18 cellular contexts compared by ENCODE assay signal in genomic region chr10:96236876-96237275, GRCh38. TPM values are rescaled to one million over a fixed set of nuclear protein-coding genes. Genes with fewer than 3 reads are reported as not detected.
DNase-seq lines count a peak whose midpoint lies in the region; ATAC-seq, FAIRE-seq and TF ChIP-seq lines count a peak whose summit lies in the region.
"Had no signal": no experiment of that assay in that cellular context is flagged by ENCODE, and none has a peak within 500 bp of the region (broad histone marks: within the 10 kb centered on the region; RNA-seq: fewer than 3 reads in every experiment).

No MANE protein-coding gene starts in this region.

- RAD21 ChIA-PET in GM12878 (lab: Charles Lee; ENCODE audit: unreplicated experiment), result interaction anchor here (1.5 to 14.2 kb wide), 2 partner anchors 24 to 57 kb away, joined by 3 to 428 read pairs; no protein-coding TSS in a partner anchor

- peak overlapping the region in 5 of 11 experiments; percentile 36 to 71 (median 63); a peak in 8 of 22 replicates for H3K9ac ChIP-seq in BLaER1 treated with 17β-estradiol and CSF1 and Interleukin-3, amounts not matched to agents 10 nM and 100 nM
- no peak overlapping the region for H3K9ac ChIP-seq in GM12878 (ENCODE audit: control insufficient read depth, insufficient read depth, low read length)
- no peak overlapping the region for H3K9ac ChIP-seq in trophoblast cell (ENCODE audit: low read length)

- CTCF ChIA-PET in GM12878 (lab: Yijun Ruan, JAX), result interaction anchor here (0.8 to 23.4 kb wide), 3 partner anchors 12 to 58 kb away, joined by 3 to 790 read pairs (median 219); partner anchors contain the start of gene BLNK
- CTCF ChIA-PET in activated CD4-positive, alpha-beta memory T cell treated with anti-CD3 and anti-CD28 coated beads, Interleukin-2, amount 10 ng/mL, durations not matched to agents 7 days and 5 days (lab: Charles Lee), result interaction anchor here (2.7 kb wide), 1 partner anchor 7 kb away, joined by 12 read pairs; no protein-coding TSS in a partner anchor

- no peak overlapping the region for H4K8ac ChIP-seq in trophoblast cell (ENCODE audit: low read depth, low read length)

- H3K23ac ChIP-seq in trophoblast cell (ENCODE audit: low read length), result no peak overlapping the region

- H3K27ac ChIP-seq in BLaER1 treated with 17β-estradiol and CSF1 and Interleukin-3, amounts not matched to agents 10 nM and 100 nM, result peak overlapping the region in 8 of 11 experiments; percentile 19 to 84 (median 71); a peak in 14 of 22 replicates
- H3K27ac ChIP-seq in GM12878 (ENCODE audit: control insufficient read depth, insufficient read depth) (no peak overlapping the region), trophoblast cell (ENCODE audit: low read depth, low read length) (no peak overlapping the region), foreskin keratinocyte (no peak overlapping the region), Peyer's patch (no peak overlapping the region)

- H3K4ac ChIP-seq in trophoblast cell (ENCODE audit: low read depth, low read length), result no peak overlapping the region

- no peak for TF ChIP-seq EP300 in GM12878 (IDR thresholded peaks at IDR 0.05; ENCODE audit: borderline replicate concordance in 1 of 2, control insufficient read depth in 1 of 2, low read depth in 2 of 2, low read length in 2 of 2)

- peaks cover 17% of the 10 kb centered on the region for H3K27me3 Mint-ChIP-seq in activated CD4-positive, alpha-beta memory T cell treated with anti-CD3 and anti-CD28 coated beads, Interleukin-2, amount 10 ng/mL, durations not matched to agents 7 days and 5 days

- no peak overlapping the region for H3K27ac Mint-ChIP-seq in activated CD4-positive, alpha-beta memory T cell treated with anti-CD3 and anti-CD28 coated beads, Interleukin-2, amount 10 ng/mL, durations not matched to agents 7 days and 5 days
- H3K27ac Mint-ChIP-seq: CD8-positive, alpha-beta T cell; GM23338 had no signal

- H2BK5ac ChIP-seq in trophoblast cell (ENCODE audit: low read depth, low read length, poor library complexity), result no peak overlapping the region

- no peak overlapping the region for H3K4me3 Mint-ChIP-seq in activated CD4-positive, alpha-beta memory T cell treated with anti-CD3 and anti-CD28 coated beads, Interleukin-2, amount 10 ng/mL, durations not matched to agents 7 days and 5 days
- H3K4me3 Mint-ChIP-seq: CD8-positive, alpha-beta T cell; GM23338 had no signal

- no peak overlapping the region for H2BK12ac ChIP-seq in trophoblast cell (ENCODE audit: low read length)

- H3K4me1 ChIP-seq in BLaER1 treated with 17β-estradiol and CSF1 and Interleukin-3, amounts not matched to agents 10 nM and 100 nM, result peaks cover 54 to 100% (median 100%) of the 10 kb centered on the region in 10 experiments
- H3K4me1 ChIP-seq in GM12878 (ENCODE audit: control insufficient read depth, insufficient read depth, low read length), result peaks cover 37% of the 10 kb centered on the region
- H3K4me1 ChIP-seq in trophoblast cell (ENCODE audit: control insufficient read depth in 1 of 2, insufficient read depth in 2 of 2, low read length in 2 of 2), result no peaks in the 10 kb centered on the region
- H3K4me1 ChIP-seq in foreskin keratinocyte, result no peaks in the 10 kb centered on the region
- peaks cover 0 to 3% (median 0%) of the 10 kb centered on the region in 4 donors for H3K4me1 ChIP-seq in Peyer's patch

- TF ChIP-seq RAD21 in GM12878 (IDR thresholded peaks at IDR 0.05; ENCODE audit: insufficient read depth, low read depth, low read length), result no peak

- no peak overlapping the region for H3K14ac ChIP-seq in trophoblast cell (ENCODE audit: low read length)

- H3K4me1 Mint-ChIP-seq in activated CD4-positive, alpha-beta memory T cell treated with anti-CD3 and anti-CD28 coated beads, Interleukin-2, amount 10 ng/mL, durations not matched to agents 7 days and 5 days, result no peaks in the 10 kb centered on the region
- H3K4me1 Mint-ChIP-seq: GM23338 had no signal

- H2BK120ac ChIP-seq in trophoblast cell (ENCODE audit: insufficient read depth, low read length, poor library complexity), result no peak overlapping the region

- no peaks in the 10 kb centered on the region for H3K79me1 ChIP-seq in trophoblast cell (ENCODE audit: low read length)

- no peak for FAIRE-seq in GM12878 (lab: Jason Lieb, UNC)
- FAIRE-seq: D721Med had no signal

- TF ChIP-seq POLR2A in GM12878 (IDR thresholded peaks at IDR 0.05; ENCODE audit: low read depth, low read length), result no peak
- no peak for TF ChIP-seq POLR2A in Peyer's patch (IDR thresholded peaks at IDR 0.05)

- H3K4me2 ChIP-seq in BLaER1 treated with 17β-estradiol and CSF1 and Interleukin-3, amounts not matched to agents 10 nM and 100 nM, result peak overlapping the region; percentile 78 to 92 (median 88)
- H3K4me2 ChIP-seq in GM12878 (ENCODE audit: control insufficient read depth, insufficient read depth), result 0 out of 2 replicates have a peak overlapping the region, but pooled peaks have one; percentile 13
- no peak overlapping the region for H3K4me2 ChIP-seq in trophoblast cell (ENCODE audit: low read length)
- H3K4me2 ChIP-seq: GM23338 had no signal

- H3K36me3 Mint-ChIP-seq in activated CD4-positive, alpha-beta memory T cell treated with anti-CD3 and anti-CD28 coated beads, Interleukin-2, amount 10 ng/mL, durations not matched to agents 7 days and 5 days (ENCODE audit: low read depth), result no peaks in the 10 kb centered on the region
- H3K36me3 Mint-ChIP-seq: CD8-positive, alpha-beta T cell had no signal

- no peak for TF ChIP-seq CTCF in GM12878 (IDR thresholded peaks at IDR 0.05 in 2 of 3, conservative IDR thresholded peaks at IDR 0.05 in 1 of 3; ENCODE audit: control insufficient read depth in 2 of 3, extremely low read depth in 1 of 3, insufficient read depth in 1 of 3, low read depth in 3 of 3, low read length in 3 of 3)
- no peak for TF ChIP-seq CTCF in foreskin keratinocyte (conservative IDR thresholded peaks at IDR 0.05)
- no peak for TF ChIP-seq CTCF in Peyer's patch (IDR thresholded peaks at IDR 0.05)

- BruUV-seq in GM12878 (replicated peaks; lab: Mats Ljungman, UMichigan), result no TSS peak

- in situ Hi-C loops in GM12878 (cut with MboI), result no loop called here

- no peak for ATAC-seq in GM12878
- no peak for ATAC-seq in foreskin keratinocyte
- ATAC-seq in HG02938 (IDR thresholded peaks at IDR 0.05; ENCODE audit: unreplicated experiment), result no peak
- ATAC-seq: CD8-positive, alpha-beta T cell; GM23338 had no signal

- POLR2A ChIA-PET in GM12878 (lab: Charles Lee), result interaction anchor here (0.6 to 4.4 kb wide), 4 partner anchors 7 to 660 kb away, joined by 3 to 21 read pairs (median 9); no protein-coding TSS in a partner anchor
- POLR2A ChIA-PET in activated CD4-positive, alpha-beta memory T cell treated with anti-CD3 and anti-CD28 coated beads, Interleukin-2, amount 10 ng/mL, durations not matched to agents 7 days and 5 days (lab: Charles Lee), result no interaction called here

- H3K9me3 ChIP-seq in BLaER1 treated with 17β-estradiol and CSF1 and Interleukin-3, amounts not matched to agents 10 nM and 100 nM (replicated peaks in 1 of 11), result no peaks in the 10 kb centered on the region
- H3K9me3 ChIP-seq in GM12878 (replicated peaks; ENCODE audit: control insufficient read depth, insufficient read depth, low read length) (no peaks in the 10 kb centered on the region), trophoblast cell (ENCODE audit: insufficient read depth, low read depth, low read length) (peaks cover 2% of the 10 kb centered on the region), Peyer's patch (no peaks in the 10 kb centered on the region)

- DNase-seq in GM12878 (ENCODE audit: low read depth, low spot score) (no peak), trophoblast cell (peak; percentile 20 to 79), foreskin keratinocyte (no peak), Peyer's patch (no peak)
- no peak for DNase-seq in activated CD4-positive, alpha-beta memory T cell treated with anti-CD3 and anti-CD28 coated beads, Interleukin-2, amount 10 ng/mL, durations not matched to agents 7 days and 5 days
- DNase-seq: ACHN; CD8-positive, alpha-beta T cell; COR-L47; DMS153; DMS79 treated with DMSO at 0.1 percent for 48 hours; H7; IMR-90; KG1 had no signal

- H3K27me3 ChIP-seq in BLaER1 treated with 17β-estradiol and CSF1 and Interleukin-3, amounts not matched to agents 10 nM and 100 nM, result no peaks in the 10 kb centered on the region
- H3K27me3 ChIP-seq in GM12878 (replicated peaks in 1 of 2; ENCODE audit: control insufficient read depth in 2 of 2, insufficient read depth in 2 of 2, low read length in 1 of 2) (no peaks in the 10 kb centered on the region), trophoblast cell (ENCODE audit: insufficient read depth, low read length) (no peaks in the 10 kb centered on the region), foreskin keratinocyte (no peaks in the 10 kb centered on the region), Peyer's patch (no peaks in the 10 kb centered on the region)

- SMC1A ChIA-PET in GM12878 (lab: Charles Lee; ENCODE audit: uncharacterized antibody, unreplicated experiment), result interaction anchor here (1.0 to 3.0 kb wide), 5 partner anchors 30 to 65 kb away, joined by 3 to 34 read pairs (median 4); no protein-coding TSS in a partner anchor

- no peak overlapping the region for H2AK5ac ChIP-seq in trophoblast cell (ENCODE audit: low read length)

- H2AFZ ChIP-seq in GM12878 (ENCODE audit: control insufficient read depth, low read depth, low read length) (no peak overlapping the region), trophoblast cell (ENCODE audit: insufficient read depth, low read length, poor library complexity) (no peak overlapping the region)
- H2AFZ ChIP-seq: GM23338 had no signal

- H3K4me3 ChIP-seq in BLaER1 treated with 17β-estradiol and CSF1 and Interleukin-3, amounts not matched to agents 10 nM and 100 nM, result 0 out of 20 replicates have a peak overlapping the region, but pooled peaks of 1 of the 10 experiments have one; percentile 34
- H3K4me3 ChIP-seq in GM12878, result no peak overlapping the region
- no peak overlapping the region for H3K4me3 ChIP-seq in trophoblast cell (ENCODE audit: low read depth, low read length)
- H3K4me3 ChIP-seq in Peyer's patch, result no peak overlapping the region
- H3K4me3 ChIP-seq: GM23338 had no signal

- peaks cover 0 to 67% (median 0%) of the 10 kb centered on the region in 11 experiments; a peak in 7 of 22 replicates for H3K36me3 ChIP-seq in BLaER1 treated with 17β-estradiol and CSF1 and Interleukin-3, amounts not matched to agents 10 nM and 100 nM
- H3K36me3 ChIP-seq in GM12878 (ENCODE audit: control insufficient read depth in 2 of 2, insufficient read depth in 2 of 2, low read length in 1 of 2) (peaks cover 39 to 66% of the 10 kb centered on the region in 2 experiments), trophoblast cell (ENCODE audit: control insufficient read depth in 1 of 2, insufficient read depth in 2 of 2, low read length in 2 of 2) (peaks cover 0 to 2% of the 10 kb centered on the region in 2 experiments), Peyer's patch (peaks cover 0 to 21% (median 0%) of the 10 kb centered on the region in 3 donors)

- H4K12ac ChIP-seq in trophoblast cell (ENCODE audit: low read depth, low read length), result no peak overlapping the region

- H3K79me2 ChIP-seq in GM12878 (ENCODE audit: control insufficient read depth, insufficient read depth, low read length) (peaks cover 57% of the 10 kb centered on the region), trophoblast cell (ENCODE audit: control insufficient read depth, insufficient read depth, low read length, poor library complexity) (no peaks in the 10 kb centered on the region)

- no peaks in the 10 kb centered on the region for H4K20me1 ChIP-seq in BLaER1 treated with 17β-estradiol and CSF1 and Interleukin-3, amounts not matched to agents 10 nM and 100 nM
- H4K20me1 ChIP-seq in GM12878 (ENCODE audit: control insufficient read depth, insufficient read depth), result no peaks in the 10 kb centered on the region

- no peaks in the 10 kb centered on the region for H3K9me3 Mint-ChIP-seq in activated CD4-positive, alpha-beta memory T cell treated with anti-CD3 and anti-CD28 coated beads, Interleukin-2, amount 10 ng/mL, durations not matched to agents 7 days and 5 days
- H3K9me3 Mint-ChIP-seq: CD8-positive, alpha-beta T cell; GM23338 had no signal

- 100% methylated on average over 1 of the region's 1 CpG for WGBS in GM12878 (ENCODE audit: insufficient coverage, insufficient replicate concordance, low lambda C conversion rate, missing lambda C conversion rate)
- WGBS in trophoblast cell (ENCODE audit: extremely low coverage, insufficient coverage, insufficient read length), result no CpG with 5 or more reads among the region's 1 CpG

- no peak overlapping the region for H4K91ac ChIP-seq in trophoblast cell (ENCODE audit: low read depth, low read length)

- intact Hi-C loops in GM12878 (cut with micrococcal nuclease; ENCODE audit: unreplicated experiment), result no loop called here

- H3K18ac ChIP-seq in trophoblast cell (ENCODE audit: low read length), result no peak overlapping the region

RNA-seq across cellular contexts. Expression of gene BLNK, which starts 34.5 kb away (rescaled TPM):
- 275 and 310 TPM in 2 replicates for total RNA-seq in GM12878 (2013; cell fraction: nucleolus; rRNA removed)
- total RNA-seq in GM12878 (2014; rRNA removed) (113 and 114 TPM in 2 replicates), GM12878 (2014; rRNA removed; fragmentation: Illumina TruSeq; extraction: Trizol) (121 and 122 TPM in 2 replicates), GM12878 (2021) (103 and 107 TPM in 2 replicates), foreskin keratinocyte (not detected in 2 replicates), Peyer's patch (10 to 100 TPM; 49.3 to 79.5 (median 50.1) TPM)
- 81.4 TPM for polyA plus RNA-seq in GM12878 (2011; ENCODE audit: low read depth)
- polyA plus RNA-seq in GM12878 (2011; rRNA removed) (58.9 and 84.8 TPM in 2 replicates), GM12878 (2014; fragmentation: Illumina TruSeq; extraction: Trizol) (156 and 162 TPM in 2 replicates), GM12878 (2014; fragmentation: Nextera tagmentation; extraction: Ambion mirVana) (100 to 1,000 TPM; 165 to 201 TPM), GM12878 (2014; rRNA removed) (75.0 and 79.5 TPM in 2 replicates), GM12878 (2016; fragmentation: Nextera tagmentation; extraction: Ambion mirVana) (100 to 1,000 TPM; 156 to 158 TPM), foreskin keratinocyte (0.06 TPM in 2 replicates)
- 43.9 and 56.1 TPM in 2 replicates for polyA plus RNA-seq in GM12878 (2011; cell fraction: cytosol; rRNA removed)
- 198 and 209 TPM in 2 replicates for polyA plus RNA-seq in GM12878 (2011; cell fraction: nucleus; rRNA removed)
- 105 and 141 TPM in 2 replicates for polyA plus RNA-seq in GM12878 (2012)
- 60.2 and 69.3 TPM in 2 replicates for polyA minus RNA-seq in GM12878 (2011; rRNA and poly(A)+ RNA removed)
- 31.5 and 35.9 TPM in 2 replicates for polyA minus RNA-seq in GM12878 (2011; cell fraction: cytosol; rRNA and poly(A)+ RNA removed)
- polyA minus RNA-seq in GM12878 (2011; cell fraction: nucleus; rRNA and poly(A)+ RNA removed), result 126 and 166 TPM in 2 replicates
- polyA plus RNA-seq in trophoblast cell (2013), result 12.1 and 15.8 TPM in 2 replicates
- total RNA-seq in activated CD4-positive, alpha-beta memory T cell treated with anti-CD3 and anti-CD28 coated beads, Interleukin-2, amount 10 ng/mL, durations not matched to agents 7 days and 5 days, result not detected
- total RNA-seq: A172, GM23338, H7, IMR-90 had no signal
- polyA plus RNA-seq: IMR-90 had no signal

Comparison
In these comparisons a context has a peak if more than half of its experiments do, and no peak if none do; other contexts are left out.
1. H3K27ac ChIP-seq: peak in BLaER1 treated with 17β-estradiol and CSF1 and Interleukin-3, amounts not matched to agents 10 nM and 100 nM (8 of 11); none in GM12878 (single experiment), trophoblast cell (single experiment), foreskin keratinocyte (single experiment) and Peyer's patch (0 of 4).
2. DNase-seq: peak in trophoblast cell (2 of 2); none in GM12878 (single experiment), foreskin keratinocyte (0 of 2), Peyer's patch (0 of 3) and activated CD4-positive, alpha-beta memory T cell treated with anti-CD3 and anti-CD28 coated beads, Interleukin-2, amount 10 ng/mL, durations not matched to agents 7 days and 5 days (single experiment).
3. RNA of gene BLNK, which starts 34.5 kb away (total RNA-seq): 103 to 310 TPM in GM12878 and 49.3 to 79.5 TPM in Peyer's patch; not detected in activated CD4-positive, alpha-beta memory T cell treated with anti-CD3 and anti-CD28 coated beads, Interleukin-2, amount 10 ng/mL, durations not matched to agents 7 days and 5 days and not detected in foreskin keratinocyte; every median in the first group is over 10 times any median in the second.